ENCODE assay signal across 19 cellular contexts in genomic region chr2:236857781-236858180, GRCh38.
"Had no signal": no experiment of that assay in that cellular context is flagged by ENCODE, and none has a peak within 500 bp of the region (broad histone marks: within the 10 kb centered on the region; RNA-seq: fewer than 3 reads in every experiment).

No MANE protein-coding gene starts in this region.

- H3K27me3 ChIP-seq: body of pancreas, gastrocnemius medialis, heart left ventricle, right lobe of liver, SJSA1, stomach, testis had no signal

- H3K9me3 Mint-ChIP-seq: activated B cell treated with CpG ODN at 0.5 μM for 24 hours; natural killer cell treated with Interleukin-12 subunit alpha and Interleukin-12 subunit beta and Interleukin-15 and Interleukin-18, amount 100 ng/mL, for 72 hours had no signal

- H3K4me1 ChIP-seq: prostate gland, right lobe of liver had no signal

- H3K27ac ChIP-seq: body of pancreas, gastrocnemius medialis, heart left ventricle, prostate gland, right lobe of liver, SJSA1, stomach, testis had no signal

- H3K27ac Mint-ChIP-seq: activated B cell treated with CpG ODN at 0.5 μM for 24 hours; activated naive CD8-positive, alpha-beta T cell; memory B cell; natural killer cell treated with Interleukin-12 subunit alpha and Interleukin-12 subunit beta and Interleukin-15 and Interleukin-18, amount 100 ng/mL, for 72 hours had no signal

- H3K36me3 Mint-ChIP-seq: activated naive CD8-positive, alpha-beta T cell; memory B cell; natural killer cell treated with Interleukin-12 subunit alpha and Interleukin-12 subunit beta and Interleukin-15 and Interleukin-18, amount 100 ng/mL, for 72 hours had no signal

- DNase-seq: activated B cell treated with CpG ODN at 0.5 μM for 24 hours; activated CD4-positive, alpha-beta T cell treated with anti-CD3 and anti-CD28 coated beads, Interleukin-2, amount 50 U/mL, for 1 hour; activated gamma-delta T cell treated with Interleukin-2 at 50 U/mL for 16 hours; activated T-cell treated with anti-CD3 and anti-CD28 coated beads, Interleukin-2, amount 50 U/mL, for 48 hours; amygdala; dermis blood vessel endothelial cell; gastrocnemius medialis; stimulated activated CD4-positive, alpha-beta T cell treated with anti-CD3 and anti-CD28 coated beads, Interleukin-1b, Interleukin-23, amount 100 ng/mL, for 48 hours; stomach; T-helper 2 cell; testis had no signal

- H3K4me3 Mint-ChIP-seq: activated B cell treated with CpG ODN at 0.5 μM for 24 hours; activated naive CD8-positive, alpha-beta T cell; memory B cell; natural killer cell treated with Interleukin-12 subunit alpha and Interleukin-12 subunit beta and Interleukin-15 and Interleukin-18, amount 100 ng/mL, for 72 hours had no signal

- H3K36me3 ChIP-seq: gastrocnemius medialis, heart left ventricle, prostate gland, right lobe of liver, SJSA1, stomach had no signal

- ATAC-seq: body of pancreas; gastrocnemius medialis; natural killer cell treated with Interleukin-12 subunit alpha and Interleukin-12 subunit beta and Interleukin-15 and Interleukin-18, amount 100 ng/mL, for 72 hours; right lobe of liver had no signal

- H3K4me3 ChIP-seq: body of pancreas, gastrocnemius medialis, heart left ventricle, prostate gland, right lobe of liver, SJSA1, stomach, testis had no signal

- H3K4me1 Mint-ChIP-seq: activated B cell treated with CpG ODN at 0.5 μM for 24 hours, memory B cell had no signal

- H3K9me3 ChIP-seq: body of pancreas, gastrocnemius medialis, heart left ventricle, prostate gland, right lobe of liver, SJSA1, stomach, testis had no signal

- H3K27me3 Mint-ChIP-seq: activated B cell treated with CpG ODN at 0.5 μM for 24 hours; activated naive CD8-positive, alpha-beta T cell had no signal
